Comparison of ENCODE assay signal across 22 cellular contexts in the genomic region with DNA sequence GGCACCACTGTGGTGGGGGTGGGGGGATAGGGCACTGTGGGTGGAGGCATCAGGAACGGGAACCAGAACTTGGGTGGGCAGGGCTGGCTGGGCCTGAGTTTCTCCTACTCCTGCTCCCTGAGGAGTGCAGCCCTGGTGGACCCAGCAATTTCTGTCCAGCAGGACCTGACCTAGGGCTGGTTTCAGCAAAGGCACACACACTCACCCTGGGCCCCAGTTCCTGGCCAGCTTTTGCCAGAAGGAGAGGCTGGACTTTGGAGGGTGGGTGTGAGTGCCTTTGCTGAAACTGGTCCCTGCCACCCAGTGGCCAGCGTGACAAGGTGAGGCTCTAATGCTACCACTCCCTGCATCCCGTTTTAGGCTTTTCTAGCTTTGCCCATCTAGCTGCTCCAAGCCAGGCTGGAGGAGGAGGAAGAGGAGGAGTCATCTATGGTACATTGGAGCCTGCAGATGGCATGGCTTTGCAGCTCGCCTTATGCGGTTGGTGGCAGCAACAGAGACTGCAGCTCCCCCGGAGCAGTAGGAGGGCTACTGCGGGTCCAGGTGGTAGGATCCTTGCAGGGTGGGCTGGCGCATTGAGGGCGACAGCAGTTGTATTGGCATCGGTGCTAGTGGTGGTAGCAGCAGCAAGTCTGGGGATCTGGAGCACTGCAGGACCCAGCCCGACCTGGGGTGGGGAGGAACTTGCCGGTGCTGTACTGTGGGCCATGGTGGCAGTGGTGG. TPM values are rescaled to one million over a fixed set of nuclear protein-coding genes. Genes with fewer than 3 reads are reported as not detected.
A peak's percentile ranks its signal among the peaks of the same experiment; 100 is the strongest.
DNase-seq lines count a peak whose midpoint lies in the region; ATAC-seq and TF ChIP-seq lines count a peak whose summit lies in the region.
"Had no signal": no experiment of that assay in that cellular context is flagged by ENCODE, and none has a peak within 500 bp of the region (broad histone marks: within the 10 kb centered on the region; RNA-seq: fewer than 3 reads in every experiment).

No MANE protein-coding gene starts in this region.

- no peaks in the 10 kb centered on the region for H3K4me1 Mint-ChIP-seq in CD14-positive monocyte

- H3K36me3 Mint-ChIP-seq in CD14-positive monocyte: no peaks in the 10 kb centered on the region
- H3K36me3 Mint-ChIP-seq: activated naive CD4-positive, alpha-beta T cell treated with anti-CD3 and anti-CD28 coated beads, Interleukin-2, amount 50 U/mL, for 72 hours had no signal

- H3K27me3 ChIP-seq in RWPE2 (ENCODE audit: insufficient read depth, poor library complexity, severe bottlenecking) (peaks cover 21% of the 10 kb centered on the region), upper lobe of right lung (no peaks in the 10 kb centered on the region)

- H3K27ac ChIP-seq in RWPE2 (ENCODE audit: poor library complexity, severe bottlenecking) (no peak overlapping the region), upper lobe of right lung (no peak overlapping the region)
- H3K27ac ChIP-seq: foreskin keratinocyte had no signal

- H3K4me3 ChIP-seq in RWPE2 (ENCODE audit: severe bottlenecking) (no peak overlapping the region), upper lobe of right lung (no peak overlapping the region)

- H3K4me1 ChIP-seq in RWPE2 (ENCODE audit: insufficient read depth, poor library complexity, severe bottlenecking) (no peaks in the 10 kb centered on the region), upper lobe of right lung (no peaks in the 10 kb centered on the region)
- H3K4me1 ChIP-seq: foreskin keratinocyte had no signal

- peak; percentile 33 for ATAC-seq in GM18867 (IDR thresholded peaks at IDR 0.05; ENCODE audit: unreplicated experiment)
- ATAC-seq in HG02610 (IDR thresholded peaks at IDR 0.05; ENCODE audit: unreplicated experiment): peak; percentile 13
- peak; percentile 27; the same call in 2 of the 3 replicates for ATAC-seq in RWPE2 (ENCODE audit: low read depth)
- ATAC-seq in upper lobe of right lung: no peak
- ATAC-seq: activated naive CD4-positive, alpha-beta T cell treated with anti-CD3 and anti-CD28 coated beads, Interleukin-2, amount 50 U/mL, for 72 hours; foreskin keratinocyte; left ventricle myocardium superior had no signal

- H3K9me3 Mint-ChIP-seq in CD14-positive monocyte: no peaks in the 10 kb centered on the region
- H3K9me3 Mint-ChIP-seq: activated naive CD4-positive, alpha-beta T cell treated with anti-CD3 and anti-CD28 coated beads, Interleukin-2, amount 50 U/mL, for 72 hours; activated T-helper 1 cell treated with anti-CD3 and anti-CD28 coated beads, Interleukin-12 subunit alpha, Interleukin-12 subunit beta, Interleukin-2, Interleukin-4 antibody, amounts not matched to agents 30 ng/mL and 10 ng/mL and 1 ng/mL, durations not matched to agents 14 hours and 24 hours and 36 hours had no signal

- DNase-seq in RWPE2 (ENCODE audit: low spot score): no peak
- peak; percentile 55 for DNase-seq in upper lobe of right lung
- DNase-seq in CD14-positive monocyte (ENCODE audit: low spot score): no peak
- DNase-seq in RPMI8226: no peak
- no peak for DNase-seq in NK-92 (lab: John Stamatoyannopoulos, UW; ENCODE audit: unreplicated experiment)
- DNase-seq: activated CD4-positive, CD25-positive, alpha-beta regulatory T cell treated with anti-CD3 and anti-CD28 coated beads, Interleukin-2, amount 50 U/mL, for 72 hours; DMS79 treated with DMSO at 0.1 percent for 48 hours; erythroblast; foreskin keratinocyte; left ventricle myocardium superior; NCI-H1092; NCI-H2081; NCI-H510A; SHP77; stimulated activated CD4-positive, alpha-beta T cell treated with anti-CD3 and anti-CD28 coated beads, Interleukin-1b, Interleukin-23, amount 100 ng/mL, for 48 hours; stimulated activated naive CD4-positive, alpha-beta T cell treated with Interleukin-2 at 50 U/mL for 16 hours; SW 1271; trophoblast cell had no signal

- TF ChIP-seq CTCF in RWPE2 (IDR thresholded peaks at IDR 0.05; ENCODE audit: poor library complexity, severe bottlenecking) (no peak), upper lobe of right lung (IDR thresholded peaks at IDR 0.05) (no peak), CD14-positive monocyte (IDR thresholded peaks at IDR 0.05) (no peak)

- intact Hi-C loops in upper lobe of right lung (cut with DNase I): no loop called here
- intact Hi-C loops in CD14-positive monocyte (cut with micrococcal nuclease): no loop called here

- peaks cover 9 to 20% (median 16%) of the 10 kb centered on the region in 3 donors for H3K27me3 Mint-ChIP-seq in CD14-positive monocyte (ENCODE audit: low read depth in 3 of 3)

- no peaks in the 10 kb centered on the region for H3K9me3 ChIP-seq in RWPE2 (ENCODE audit: severe bottlenecking)
- H3K9me3 ChIP-seq in upper lobe of right lung: no peaks in the 10 kb centered on the region

- no peak overlapping the region for H3K4me3 Mint-ChIP-seq in CD14-positive monocyte
- H3K4me3 Mint-ChIP-seq: activated T-helper 1 cell treated with anti-CD3 and anti-CD28 coated beads, Interleukin-12 subunit alpha, Interleukin-12 subunit beta, Interleukin-2, Interleukin-4 antibody, amounts not matched to agents 30 ng/mL and 10 ng/mL and 1 ng/mL, durations not matched to agents 14 hours and 24 hours and 36 hours had no signal

- no peak overlapping the region for H3K27ac Mint-ChIP-seq in CD14-positive monocyte
- H3K27ac Mint-ChIP-seq: activated naive CD4-positive, alpha-beta T cell treated with anti-CD3 and anti-CD28 coated beads, Interleukin-2, amount 50 U/mL, for 72 hours; activated T-helper 1 cell treated with anti-CD3 and anti-CD28 coated beads, Interleukin-12 subunit alpha, Interleukin-12 subunit beta, Interleukin-2, Interleukin-4 antibody, amounts not matched to agents 30 ng/mL and 10 ng/mL and 1 ng/mL, durations not matched to agents 14 hours and 24 hours and 36 hours had no signal

- no peaks in the 10 kb centered on the region for H3K36me3 ChIP-seq in RWPE2 (ENCODE audit: low read depth)
- H3K36me3 ChIP-seq in upper lobe of right lung: no peaks in the 10 kb centered on the region

RNA-seq across cellular contexts. Expression of a gene that starts 40.4 kb away (rescaled TPM):
- 55.7 TPM for total RNA-seq in upper lobe of right lung
- 10 to 100 TPM; 57.6 to 58.5 TPM for polyA plus RNA-seq in CD14-positive monocyte

RNA-seq across cellular contexts. Expression of a gene that starts 53.5 kb away (rescaled TPM):
- 67.8 TPM for total RNA-seq in upper lobe of right lung
- polyA plus RNA-seq in CD14-positive monocyte: 100 to 1,000 TPM in 1 of 2 donors, 10 to 100 TPM in 1; 72.2 to 102 TPM
